Comparison of ENCODE assay signal across 8 cellular contexts in the genomic region with DNA sequence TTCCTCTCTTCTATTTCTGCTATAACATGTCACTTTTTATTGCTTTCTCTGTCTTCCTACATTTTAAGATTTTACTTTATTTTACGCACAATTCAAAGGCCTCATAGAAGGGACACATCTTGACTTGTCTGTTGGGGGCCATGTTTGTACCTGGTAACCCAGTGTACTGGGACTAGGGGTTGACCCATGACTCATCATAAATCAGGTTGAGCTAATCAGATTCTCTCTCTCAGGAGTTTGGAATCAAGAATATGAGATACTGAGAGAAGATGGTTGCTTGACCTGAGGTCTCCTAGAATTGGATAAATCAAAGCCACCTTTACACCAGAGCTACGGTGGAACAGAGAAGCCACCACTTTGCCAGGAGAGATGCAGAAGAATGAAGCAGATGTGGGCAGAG.
"Had no signal": no experiment of that assay in that cellular context is flagged by ENCODE, and none has a peak within 500 bp of the region (broad histone marks: within the 10 kb centered on the region; RNA-seq: fewer than 3 reads in every experiment).

No MANE protein-coding gene starts in this region.

- H3K4me1 ChIP-seq: HAP-1 had no signal

- H3K9ac ChIP-seq: GM23248 had no signal

- DNase-seq: GM23248, GOT3, H7, HFFc6, KG1 had no signal

- H2AFZ ChIP-seq: GM23248 had no signal

- H3K36me3 ChIP-seq: HAP-1 had no signal

- H3K4me3 ChIP-seq: GM23248, HAP-1 had no signal

- H3K9me3 ChIP-seq: HAP-1 had no signal

- H3K27ac ChIP-seq: GM23248, HL-60 had no signal

- ATAC-seq: HCT116 had no signal
